Comparison of ENCODE assay signal across 24 cellular contexts in the genomic region with DNA sequence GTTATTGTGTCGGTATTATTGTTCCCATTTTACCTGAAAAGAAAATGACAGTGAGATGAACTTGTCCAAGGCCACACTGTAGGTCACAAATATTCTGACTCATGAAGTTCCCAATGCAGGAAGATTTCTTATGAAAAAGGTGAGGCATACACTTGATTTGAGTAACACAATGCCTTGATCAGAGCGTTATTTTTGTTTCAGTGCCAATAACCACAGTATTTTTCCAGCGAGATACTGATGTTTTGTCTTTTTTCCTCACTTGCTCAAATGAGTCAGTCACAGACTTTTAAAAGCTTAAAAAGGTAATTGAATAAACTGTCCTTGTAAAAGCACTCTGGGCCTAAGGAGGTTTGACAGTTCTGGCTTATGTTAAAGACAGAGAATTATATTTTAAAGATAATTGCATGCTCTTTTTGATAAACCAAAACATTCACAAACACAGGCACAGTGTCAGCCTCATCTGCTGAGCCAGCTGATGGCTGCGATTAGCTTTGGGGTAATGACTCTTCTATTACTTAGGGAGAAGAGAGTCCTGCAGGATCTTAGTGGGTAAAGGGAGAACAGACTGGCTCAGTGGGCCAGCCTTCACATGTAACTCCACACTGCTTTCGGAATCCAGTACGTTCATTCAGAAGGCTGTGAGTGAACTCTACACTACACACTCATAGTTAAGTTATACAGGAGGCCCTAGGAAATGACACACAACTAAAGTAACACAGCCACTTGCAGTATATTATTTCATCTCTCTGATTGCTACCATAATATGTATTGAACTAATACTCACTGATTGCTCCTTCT.
DNase-seq lines count a peak whose midpoint lies in the region; ATAC-seq and TF ChIP-seq lines count a peak whose summit lies in the region.
"Had no signal": no experiment of that assay in that cellular context is flagged by ENCODE, and none has a peak within 500 bp of the region (broad histone marks: within the 10 kb centered on the region; RNA-seq: fewer than 3 reads in every experiment).

No MANE protein-coding gene starts in this region.

- no peaks in the 10 kb centered on the region for H4K20me1 ChIP-seq in Loucy (ENCODE audit: insufficient read depth, low read length, poor library complexity, severe bottlenecking)
- no peaks in the 10 kb centered on the region for H4K20me1 ChIP-seq in mammary epithelial cell (ENCODE audit: insufficient read depth, low read length)

- H3K4me2 ChIP-seq in Loucy (ENCODE audit: low read depth, low read length, poor library complexity, severe bottlenecking), result no peak overlapping the region
- no peak overlapping the region for H3K4me2 ChIP-seq in mammary epithelial cell (ENCODE audit: insufficient read depth, low read depth, low read length)

- H3K27me3 ChIP-seq in Loucy (ENCODE audit: insufficient read depth, low read length, poor library complexity, severe bottlenecking), result no peaks in the 10 kb centered on the region
- H3K27me3 ChIP-seq in mammary epithelial cell (ENCODE audit: insufficient read depth, low read length), result no peaks in the 10 kb centered on the region

- H3K9me3 ChIP-seq in Loucy (ENCODE audit: insufficient read depth, low read depth, low read length), result no peaks in the 10 kb centered on the region
- no peaks in the 10 kb centered on the region for H3K9me3 ChIP-seq in mammary epithelial cell (replicated peaks; ENCODE audit: insufficient read depth, low read length)
- H3K9me3 ChIP-seq: HAP-1 had no signal

- H3K9ac ChIP-seq in Loucy (ENCODE audit: low read depth, low read length, poor library complexity, severe bottlenecking) (no peak overlapping the region), mammary epithelial cell (ENCODE audit: insufficient read depth, low read length) (no peak overlapping the region)

- ATAC-seq in left colon, result no peak
- ATAC-seq: CD8-positive, alpha-beta T cell; natural killer cell treated with Interleukin-12 subunit alpha and Interleukin-12 subunit beta and Interleukin-15 and Interleukin-18, amount 100 ng/mL, for 72 hours; PC-3 had no signal

- H3K4me3 ChIP-seq in Loucy (ENCODE audit: low read length, poor library complexity, severe bottlenecking) (no peak overlapping the region), mammary epithelial cell (replicated peaks in 1 of 3; ENCODE audit: insufficient read depth in 1 of 3, low read depth in 2 of 3, low read length in 3 of 3) (no peak overlapping the region), fibroblast of villous mesenchyme (ENCODE audit: low read depth, low read length) (no peak overlapping the region), skeletal muscle cell (ENCODE audit: low read depth, low read length) (no peak overlapping the region)
- H3K4me3 ChIP-seq: HAP-1, SK-N-MC had no signal

- WGBS in mammary epithelial cell (ENCODE audit: low coverage, missing lambda C conversion rate), result 47% methylated on average over 6 of the region's 6 CpGs

- no peaks in the 10 kb centered on the region for H3F3A ChIP-seq in Loucy (ENCODE audit: low read depth)

- H2AFZ ChIP-seq in Loucy (ENCODE audit: low read length) (0 out of 2 replicates have a peak overlapping the region, but pooled peaks have one; percentile 15), mammary epithelial cell (ENCODE audit: low read depth, low read length) (peak overlapping the region; percentile 10)

- CTCF ChIA-PET in mammary epithelial cell (lab: Charles Lee; ENCODE audit: low non-redundant PET), result interaction anchor here (0.8 kb wide), 1 partner anchor 12 kb away, joined by 4 read pairs; no protein-coding TSS in a partner anchor

- dilution Hi-C loops in mammary epithelial cell (cut with HindIII; ENCODE audit: low sequenced_read_pairs), result no loop called here

- H3K79me2 ChIP-seq in Loucy (ENCODE audit: insufficient read depth, low read length), result no peaks in the 10 kb centered on the region
- H3K79me2 ChIP-seq in mammary epithelial cell (ENCODE audit: insufficient read depth, low read length), result no peaks in the 10 kb centered on the region

- no peak for TF ChIP-seq CTCF in Loucy (conservative IDR thresholded peaks at IDR 0.05; ENCODE audit: low read length)
- no peak for TF ChIP-seq CTCF in mammary epithelial cell (conservative IDR thresholded peaks at IDR 0.05 in 1 of 2, IDR thresholded peaks at IDR 0.05 in 1 of 2; ENCODE audit: extremely low read depth in 1 of 2, insufficient read depth in 1 of 2, low read depth in 1 of 2, low read length in 2 of 2)
- no peak for TF ChIP-seq CTCF in fibroblast of villous mesenchyme (IDR thresholded peaks at IDR 0.05; ENCODE audit: insufficient read depth, low read depth, low read length)
- no peak for TF ChIP-seq CTCF in GM13977 (IDR thresholded peaks at IDR 0.05; ENCODE audit: extremely low read depth, insufficient read depth, missing control alignments)

- H3K9me2 ChIP-seq in Loucy (replicated peaks; ENCODE audit: low read depth, low read length), result no peaks in the 10 kb centered on the region

- H3K27ac ChIP-seq in mammary epithelial cell (ENCODE audit: insufficient read depth, low read depth, low read length), result no peak overlapping the region
- H3K27ac ChIP-seq: SK-N-MC had no signal

- BruUV-seq in mammary epithelial cell (replicated peaks; lab: Mats Ljungman, UMichigan), result no TSS peak

- H3K36me3 ChIP-seq in Loucy (ENCODE audit: insufficient read depth, low read length) (no peaks in the 10 kb centered on the region), mammary epithelial cell (ENCODE audit: insufficient read depth, low read length) (no peaks in the 10 kb centered on the region)
- H3K36me3 ChIP-seq: HAP-1 had no signal

- in situ Hi-C loops in mammary epithelial cell (cut with MboI; ENCODE audit: low sequenced_read_pairs in 2 of 2) (no loop called here), GM13977 (cut with MboI; ENCODE audit: low pct_unique_long_range_greater_than_20kb, low sequenced_read_pairs, unreplicated experiment) (no loop called here)

- H3K4me1 ChIP-seq in Loucy (ENCODE audit: insufficient read depth, low read length, poor library complexity, severe bottlenecking) (peaks cover 16% of the 10 kb centered on the region), mammary epithelial cell (ENCODE audit: insufficient read depth, low read length) (peaks cover 14% of the 10 kb centered on the region)
- H3K4me1 ChIP-seq: HAP-1 had no signal

- intact Hi-C loops in mammary epithelial cell (cut with micrococcal nuclease), result no loop called here
- intact Hi-C loops in left colon (cut with DNase I, micrococcal nuclease), result no loop called here

- peak; percentile 68 for DNase-seq in mammary epithelial cell
- peak; percentile 56 for DNase-seq in fibroblast of villous mesenchyme (ENCODE audit: low read depth)
- peak; percentile 33 for DNase-seq in skeletal muscle cell (ENCODE audit: low read depth)
- DNase-seq in GM13977 (ENCODE audit: low spot score), result no peak
- no peak for DNase-seq in left colon
- DNase-seq in medulla oblongata (ENCODE audit: extremely low spot score), result no peak
- no peak for DNase-seq in NCI-H1092 (lab: John Stamatoyannopoulos, UW)
- DNase-seq: activated CD4-positive, CD25-positive, alpha-beta regulatory T cell treated with anti-CD3 and anti-CD28 coated beads, Interleukin-2, amount 50 U/mL, for 72 hours; activated naive CD8-positive, alpha-beta T cell treated with anti-CD3 and anti-CD28 coated beads, Interleukin-2, amount 10 ng/mL, durations not matched to agents 7 days and 5 days; CD8-positive, alpha-beta T cell; central memory CD4-positive, alpha-beta T cell; effector CD4-positive, alpha-beta T cell; foreskin melanocyte; NCI-H1436 treated with DMSO at 0.1 percent for 48 hours; NCI-H2171; NCI-H82; PC-3; posterior cingulate gyrus; stimulated activated CD4-positive, alpha-beta T cell treated with anti-CD3 and anti-CD28 coated beads, Interleukin-4, amount 100 ng/mL, for 4 hours; T1000 had no signal

Comparison
In these comparisons a context has a peak if more than half of its experiments do, and no peak if none do; other contexts are left out.
1. DNase-seq: peak in mammary epithelial cell (single experiment), fibroblast of villous mesenchyme (single experiment) and skeletal muscle cell (single experiment); none in GM13977 (single experiment), left colon (0 of 2), medulla oblongata (single experiment) and NCI-H1092 (single experiment).